ENCODE assay signal across 16 cellular contexts in genomic region chr15:63073497-63074172, GRCh38. TPM values are rescaled to one million over a fixed set of nuclear protein-coding genes. Genes with fewer than 3 reads are reported as not detected.
A peak's percentile ranks its signal among the peaks of the same experiment; 100 is the strongest.
DNase-seq lines count a peak whose midpoint lies in the region; ATAC-seq, FAIRE-seq and TF ChIP-seq lines count a peak whose summit lies in the region.
"Had no signal": no experiment of that assay in that cellular context is flagged by ENCODE, and none has a peak within 500 bp of the region (broad histone marks: within the 10 kb centered on the region; RNA-seq: fewer than 3 reads in every experiment).

No MANE protein-coding gene starts in this region.

- no peak overlapping the region for H3K4me3 Mint-ChIP-seq in naive thymus-derived CD4-positive, alpha-beta T cell
- H3K4me3 Mint-ChIP-seq: activated CD8-positive, alpha-beta memory T cell treated with anti-CD3 and anti-CD28 coated beads, Interleukin-2, amount 10 ng/mL, durations not matched to agents 7 days and 5 days; endodermal cell had no signal

- peak; percentile 54 for ATAC-seq in naive thymus-derived CD4-positive, alpha-beta T cell
- ATAC-seq in activated naive CD4-positive, alpha-beta T cell treated with anti-CD3 and anti-CD28 coated beads, Interleukin-2, amount 50 U/mL, for 72 hours, result no peak
- ATAC-seq in psoas muscle, result no peak
- ATAC-seq: activated CD8-positive, alpha-beta memory T cell treated with anti-CD3 and anti-CD28 coated beads, Interleukin-2, amount 10 ng/mL, durations not matched to agents 7 days and 5 days had no signal

- POLR2A ChIA-PET in naive thymus-derived CD4-positive, alpha-beta T cell (lab: Charles Lee), result no interaction called here

- DNase-seq in ACHN (peak; percentile 43), RCC 7860 (ENCODE audit: low spot score) (peak; percentile 48), epithelial cell of esophagus (ENCODE audit: low read depth) (peak; percentile 45), medulla oblongata (ENCODE audit: extremely low spot score) (no peak), dedifferentiated amniotic fluid mesenchymal stem cell (ENCODE audit: extremely low spot score) (no peak), psoas muscle (no peak)
- no peak for DNase-seq in naive thymus-derived CD4-positive, alpha-beta T cell
- DNase-seq in activated naive CD4-positive, alpha-beta T cell treated with anti-CD3 and anti-CD28 coated beads, Interleukin-2, amount 50 U/mL, for 72 hours (ENCODE audit: low spot score in 2 of 2), result no peak
- DNase-seq: activated CD8-positive, alpha-beta memory T cell treated with anti-CD3 and anti-CD28 coated beads, Interleukin-2, amount 10 ng/mL, durations not matched to agents 7 days and 5 days; endodermal cell; foreskin melanocyte; midbrain; NCI-H1436 treated with DMSO at 0.1 percent for 48 hours; NCI-H510A; PC-9 had no signal

- peaks cover 0 to 10% (median 0%) of the 10 kb centered on the region in 7 donors for H3K4me1 Mint-ChIP-seq in naive thymus-derived CD4-positive, alpha-beta T cell

- no peaks in the 10 kb centered on the region for H3K27me3 ChIP-seq in naive thymus-derived CD4-positive, alpha-beta T cell (ENCODE audit: control insufficient read depth in 2 of 2, insufficient read depth in 2 of 2, low read length in 2 of 2)
- peaks cover 0 to 3% (median 0%) of the 10 kb centered on the region in 3 donors for H3K27me3 ChIP-seq in psoas muscle (ENCODE audit: insufficient read depth in 3 of 3, low read length in 2 of 3)

- H3K27ac Mint-ChIP-seq in naive thymus-derived CD4-positive, alpha-beta T cell, result no peak overlapping the region
- H3K27ac Mint-ChIP-seq in activated naive CD4-positive, alpha-beta T cell treated with anti-CD3 and anti-CD28 coated beads, Interleukin-2, amount 50 U/mL, for 72 hours, result no peak overlapping the region
- H3K27ac Mint-ChIP-seq: activated CD8-positive, alpha-beta memory T cell treated with anti-CD3 and anti-CD28 coated beads, Interleukin-2, amount 10 ng/mL, durations not matched to agents 7 days and 5 days; endodermal cell had no signal

- FAIRE-seq in RCC 7860 (lab: Jason Lieb, UNC), result no peak

- H3K36me3 ChIP-seq in naive thymus-derived CD4-positive, alpha-beta T cell (ENCODE audit: control insufficient read depth in 2 of 3, insufficient read depth in 3 of 3, low read length in 3 of 3), result no peaks in the 10 kb centered on the region
- peaks cover 0 to 17% of the 10 kb centered on the region in 2 donors for H3K36me3 ChIP-seq in psoas muscle (ENCODE audit: insufficient read depth in 1 of 2, low read depth in 1 of 2)

- intact Hi-C loops in naive thymus-derived CD4-positive, alpha-beta T cell (cut with micrococcal nuclease), result no loop called here
- intact Hi-C loops in psoas muscle (cut with DNase I), result no loop called here

- H3K27ac ChIP-seq in naive thymus-derived CD4-positive, alpha-beta T cell (ENCODE audit: low read depth, low read length), result no peak overlapping the region
- no peak overlapping the region for H3K27ac ChIP-seq in psoas muscle
- H3K27ac ChIP-seq: parathyroid adenoma, PC-9 had no signal

- H3K27me3 Mint-ChIP-seq in naive thymus-derived CD4-positive, alpha-beta T cell, result peaks cover 0 to 9% (median 0%) of the 10 kb centered on the region in 5 donors

- CTCF ChIA-PET in naive thymus-derived CD4-positive, alpha-beta T cell (lab: Charles Lee), result no interaction called here

- in situ Hi-C loops in ACHN (cut with HindIII; ENCODE audit: low pct_ligation_motif_present, low pct_unique_long_range_greater_than_20kb, low sequenced_read_pairs), result no loop called here

- peaks cover 0 to 19% (median 6%) of the 10 kb centered on the region in 5 donors for H3K36me3 Mint-ChIP-seq in naive thymus-derived CD4-positive, alpha-beta T cell
- no peaks in the 10 kb centered on the region for H3K36me3 Mint-ChIP-seq in activated naive CD4-positive, alpha-beta T cell treated with anti-CD3 and anti-CD28 coated beads, Interleukin-2, amount 50 U/mL, for 72 hours
- H3K36me3 Mint-ChIP-seq: activated CD8-positive, alpha-beta memory T cell treated with anti-CD3 and anti-CD28 coated beads, Interleukin-2, amount 10 ng/mL, durations not matched to agents 7 days and 5 days had no signal

- H3K9me3 Mint-ChIP-seq in naive thymus-derived CD4-positive, alpha-beta T cell, result no peaks in the 10 kb centered on the region
- H3K9me3 Mint-ChIP-seq in activated naive CD4-positive, alpha-beta T cell treated with anti-CD3 and anti-CD28 coated beads, Interleukin-2, amount 50 U/mL, for 72 hours, result no peaks in the 10 kb centered on the region
- H3K9me3 Mint-ChIP-seq: endodermal cell had no signal

- no peak for TF ChIP-seq CTCF in epithelial cell of esophagus (IDR thresholded peaks at IDR 0.05; ENCODE audit: insufficient read depth, low read depth, low read length, missing control alignments)
- TF ChIP-seq CTCF in psoas muscle (IDR thresholded peaks at IDR 0.05), result no peak

- H3K4me3 ChIP-seq in epithelial cell of esophagus (ENCODE audit: low read length) (no peak overlapping the region), psoas muscle (no peak overlapping the region)
- no peak overlapping the region for H3K4me3 ChIP-seq in naive thymus-derived CD4-positive, alpha-beta T cell (ENCODE audit: low read length)
- H3K4me3 ChIP-seq: PC-9 had no signal

- no peaks in the 10 kb centered on the region for H3K9me3 ChIP-seq in naive thymus-derived CD4-positive, alpha-beta T cell (ENCODE audit: control insufficient read depth in 2 of 3, low read length in 3 of 3)
- H3K9me3 ChIP-seq in psoas muscle, result no peaks in the 10 kb centered on the region

- no peaks in the 10 kb centered on the region for H3K4me1 ChIP-seq in naive thymus-derived CD4-positive, alpha-beta T cell (ENCODE audit: control insufficient read depth in 2 of 2, insufficient read depth in 2 of 2, low read length in 2 of 2)
- peaks cover 12% of the 10 kb centered on the region for H3K4me1 ChIP-seq in psoas muscle
- H3K4me1 ChIP-seq: parathyroid adenoma had no signal

- 78 to 85% (median 79%) methylated on average over 9 of the region's 9 CpGs for WGBS in psoas muscle, 3 donors

RNA-seq across cellular contexts. Expression of gene TPM1, which starts 31.1 kb away (rescaled TPM):
- total RNA-seq in naive thymus-derived CD4-positive, alpha-beta T cell, result 10 to 100 TPM in 4 of 5 experiments, 1 to 10 TPM in 1; 6.0 to 24.7 (median 19.2) TPM
- polyA plus RNA-seq in naive thymus-derived CD4-positive, alpha-beta T cell, result 10 to 100 TPM in 1 of 2 donors, 1 to 10 TPM in 1; 8.6 to 10.9 TPM
- total RNA-seq in activated naive CD4-positive, alpha-beta T cell treated with anti-CD3 and anti-CD28 coated beads, Interleukin-2, amount 50 U/mL, for 72 hours, result 1 to 10 TPM; 6.5 to 8.6 TPM
- 1,000 to 10,000 TPM; 1,097 to 5,131 (median 2,563) TPM for total RNA-seq in psoas muscle
- 1,000 to 10,000 TPM; 1,146 to 4,515 (median 3,805) TPM for polyA plus RNA-seq in psoas muscle

RNA-seq across cellular contexts. Expression of gene LACTB, which starts 48.0 kb away (rescaled TPM):
- total RNA-seq in naive thymus-derived CD4-positive, alpha-beta T cell, result 10 to 100 TPM in 4 of 5 experiments, 1 to 10 TPM in 1; 9.8 to 23.2 (median 10.7) TPM
- 10 to 100 TPM in 1 of 2 donors, 1 to 10 TPM in 1; 8.2 to 10.3 TPM for polyA plus RNA-seq in naive thymus-derived CD4-positive, alpha-beta T cell
- 10 to 100 TPM; 21.6 to 23.2 TPM for total RNA-seq in activated naive CD4-positive, alpha-beta T cell treated with anti-CD3 and anti-CD28 coated beads, Interleukin-2, amount 50 U/mL, for 72 hours
- total RNA-seq in psoas muscle, result 10 to 100 TPM; 23.0 to 44.0 (median 33.7) TPM
- 10 to 100 TPM; 24.9 to 44.6 (median 29.7) TPM for polyA plus RNA-seq in psoas muscle

Comparison
In these comparisons a context has a peak if more than half of its experiments do, and no peak if none do; other contexts are left out.
1. DNase-seq: peak in ACHN (single experiment), RCC 7860 (single experiment) and epithelial cell of esophagus (single experiment); none in naive thymus-derived CD4-positive, alpha-beta T cell (0 of 9), medulla oblongata (single experiment), activated naive CD4-positive, alpha-beta T cell treated with anti-CD3 and anti-CD28 coated beads, Interleukin-2, amount 50 U/mL, for 72 hours (0 of 2), dedifferentiated amniotic fluid mesenchymal stem cell (single experiment) and psoas muscle (0 of 2).
2. RNA of gene TPM1, which starts 31.1 kb away (total RNA-seq): 1,097 to 5,131 TPM in psoas muscle; 6.0 to 24.7 TPM in naive thymus-derived CD4-positive, alpha-beta T cell and 6.5 to 8.6 TPM in activated naive CD4-positive, alpha-beta T cell treated with anti-CD3 and anti-CD28 coated beads, Interleukin-2, amount 50 U/mL, for 72 hours; every median in the first group is over 10 times any median in the second.